ENCODE assay signal across 25 cellular contexts in the genomic region with DNA sequence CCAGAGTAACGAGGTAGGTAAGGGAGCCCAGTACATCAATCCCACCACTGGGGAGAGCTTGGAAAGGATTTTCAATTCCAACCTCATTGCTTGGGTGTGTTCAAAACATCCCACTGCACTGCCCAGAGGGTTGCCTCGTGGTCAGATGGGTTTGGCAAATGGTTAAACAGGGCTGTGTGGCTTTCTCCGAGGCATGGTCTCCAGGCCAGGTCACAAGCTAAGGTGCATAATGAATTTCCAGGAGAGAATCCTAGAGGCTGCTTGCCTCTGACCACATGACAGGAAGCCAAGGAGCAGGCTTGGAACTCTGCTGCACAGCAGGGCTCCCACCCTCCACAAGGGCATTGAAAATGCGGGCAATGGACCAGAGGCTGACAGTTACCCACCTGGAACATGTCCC.
"Had no signal": no experiment of that assay in that cellular context is flagged by ENCODE, and none has a peak within 500 bp of the region (broad histone marks: within the 10 kb centered on the region; RNA-seq: fewer than 3 reads in every experiment).

No MANE protein-coding gene starts in this region.

- H3K4me1 Mint-ChIP-seq: neural crest cell had no signal

- DNase-seq: effector memory CD4-positive, alpha-beta T cell; gastrocnemius medialis; glutamatergic neuron; islet precursor cell; left ventricle myocardium superior; mesendoderm; natural killer cell; nucleus accumbens; retina; right lobe of liver; spleen; stimulated activated CD4-positive, alpha-beta T cell treated with anti-CD3 and anti-CD28 coated beads, Interleukin-15, amount 100 ng/mL, for 24 hours; stimulated activated CD4-positive, alpha-beta T cell treated with anti-CD3 and anti-CD28 coated beads, Interleukin-1b, Interleukin-23, amount 100 ng/mL, for 48 hours; stimulated activated CD4-positive, alpha-beta T cell treated with anti-CD3 and anti-CD28 coated beads, Interleukin-4, amount 100 ng/mL, for 24 hours; tibial artery; uterus had no signal

- H3K27me3 ChIP-seq: esophagus muscularis mucosa, gastrocnemius medialis, right lobe of liver, spleen, tibial artery, upper lobe of left lung, uterus had no signal

- H3K27ac Mint-ChIP-seq: stimulated activated memory B cell treated with anti-CD40 and anti-IgM and Interleukin-4, amounts not matched to agents 10 μg/mL and 1 μg/mL and 100 μg/mL, for 72 hours; stimulated activated naive CD8-positive, alpha-beta T cell treated with anti-CD3 and anti-CD28 coated beads, Interleukin-15, Interleukin-2, amounts not matched to agents 100 ng/mL and 50 ng/mL, for 24 hours had no signal

- H3K36me3 ChIP-seq: gastrocnemius medialis, prostate gland, right lobe of liver, uterus had no signal

- H3K36me3 Mint-ChIP-seq: natural killer cell had no signal

- H3K27ac ChIP-seq: epithelial cell of prostate, esophagus muscularis mucosa, gastrocnemius medialis, parathyroid adenoma, prostate gland, right lobe of liver, spleen, tibial artery, upper lobe of left lung had no signal

- H3K27me3 Mint-ChIP-seq: stimulated activated memory B cell treated with anti-CD40 and anti-IgM and Interleukin-4, amounts not matched to agents 10 μg/mL and 1 μg/mL and 100 μg/mL, for 72 hours; stimulated activated naive CD8-positive, alpha-beta T cell treated with anti-CD3 and anti-CD28 coated beads, Interleukin-15, Interleukin-2, amounts not matched to agents 100 ng/mL and 50 ng/mL, for 24 hours had no signal

- H3K9me3 Mint-ChIP-seq: natural killer cell; neural crest cell; stimulated activated memory B cell treated with anti-CD40 and anti-IgM and Interleukin-4, amounts not matched to agents 10 μg/mL and 1 μg/mL and 100 μg/mL, for 72 hours; stimulated activated naive CD8-positive, alpha-beta T cell treated with anti-CD3 and anti-CD28 coated beads, Interleukin-15, Interleukin-2, amounts not matched to agents 100 ng/mL and 50 ng/mL, for 24 hours had no signal

- H2AFZ ChIP-seq: parathyroid adenoma had no signal

- H3K4me3 ChIP-seq: esophagus muscularis mucosa, gastrocnemius medialis, lung, prostate gland, right lobe of liver, spleen, tibial artery, upper lobe of left lung, uterus had no signal

- H3K4me1 ChIP-seq: parathyroid adenoma, uterus had no signal

- ATAC-seq: gastrocnemius medialis; left ventricle myocardium superior; natural killer cell; right lobe of liver; stimulated activated memory B cell treated with anti-CD40 and anti-IgM and Interleukin-4, amounts not matched to agents 10 μg/mL and 1 μg/mL and 100 μg/mL, for 72 hours had no signal

- H3K9me3 ChIP-seq: esophagus muscularis mucosa, gastrocnemius medialis, prostate gland, right lobe of liver, spleen, tibial artery, upper lobe of left lung, uterus had no signal

- H3K4me3 Mint-ChIP-seq: natural killer cell; neural crest cell; stimulated activated memory B cell treated with anti-CD40 and anti-IgM and Interleukin-4, amounts not matched to agents 10 μg/mL and 1 μg/mL and 100 μg/mL, for 72 hours; stimulated activated naive CD8-positive, alpha-beta T cell treated with anti-CD3 and anti-CD28 coated beads, Interleukin-15, Interleukin-2, amounts not matched to agents 100 ng/mL and 50 ng/mL, for 24 hours had no signal

- H3K9ac ChIP-seq: parathyroid adenoma had no signal
